In genomic region chr9:135793221-135794056, GRCh38 we compare ENCODE assay signal across 35 cellular contexts.
"Had no signal": no experiment of that assay in that cellular context is flagged by ENCODE, and none has a peak within 500 bp of the region (broad histone marks: within the 10 kb centered on the region; RNA-seq: fewer than 3 reads in every experiment).

No MANE protein-coding gene starts in this region.

- H3K27ac Mint-ChIP-seq: activated B cell treated with CpG ODN at 0.5 μM for 24 hours; activated CD4-positive, alpha-beta memory T cell treated with anti-CD3 and anti-CD28 coated beads for 36 hours; activated CD4-positive, alpha-beta T cell treated with anti-CD3 and anti-CD28 coated beads for 36 hours; activated CD4-positive, alpha-beta T cell treated with anti-CD3 and anti-CD28 coated beads, Interleukin-2, amount 10 ng/mL, durations not matched to agents 24 days and 14 days; activated CD8-positive, alpha-beta memory T cell treated with anti-CD3 and anti-CD28 coated beads, Interleukin-2, amount 10 ng/mL, durations not matched to agents 7 days and 5 days; activated CD8-positive, alpha-beta T cell treated with anti-CD3 and anti-CD28 coated beads, Interleukin-2, amount 10 ng/mL, durations not matched to agents 7 days and 5 days; activated naive CD4-positive, alpha-beta T cell treated with anti-CD3 and anti-CD28 coated beads for 36 hours; activated naive CD4-positive, alpha-beta T cell treated with anti-CD3 and anti-CD28 coated beads, Interleukin-2, amount 50 U/mL, for 24 hours; activated naive CD8-positive, alpha-beta T cell treated with anti-CD3 and anti-CD28 coated beads for 36 hours; activated naive CD8-positive, alpha-beta T cell treated with anti-CD3 and anti-CD28 coated beads, Interleukin-2, amount 50 U/mL, for 24 hours; activated T-helper 1 cell treated with anti-CD3 and anti-CD28 coated beads, Interleukin-12 subunit alpha, Interleukin-12 subunit beta, Interleukin-2, Interleukin-4 antibody, amounts not matched to agents 30 ng/mL and 10 ng/mL and 1 ng/mL, durations not matched to agents 14 hours and 24 hours and 36 hours; activated T-helper 2 cell treated with anti-CD3 and anti-CD28 coated beads, Interferon-gamma antibody, Interleukin-2, Interleukin-4, amounts not matched to agents 10 μg/mL and 5 μg/mL and 100 μg/mL, durations not matched to agents 14 hours and 24 hours and 36 hours; effector memory CD8-positive, alpha-beta T cell; T-helper 17 cell; T-helper 2 cell treated with Interferon-gamma antibody and Interleukin-4, amounts not matched to agents 5 μg/mL and 100 μg/mL, for 36 hours had no signal

- ATAC-seq: activated CD4-positive, alpha-beta T cell treated with anti-CD3 and anti-CD28 coated beads for 36 hours; activated CD8-positive, alpha-beta memory T cell treated with anti-CD3 and anti-CD28 coated beads, Interleukin-2, amount 10 ng/mL, durations not matched to agents 7 days and 5 days; activated CD8-positive, alpha-beta T cell treated with anti-CD3 and anti-CD28 coated beads, Interleukin-2, amount 10 ng/mL, durations not matched to agents 7 days and 5 days; activated naive CD8-positive, alpha-beta T cell treated with anti-CD3 and anti-CD28 coated beads, Interleukin-2, amount 50 U/mL, for 24 hours; body of pancreas; effector memory CD8-positive, alpha-beta T cell; foreskin keratinocyte; gastrocnemius medialis; T-helper 17 cell had no signal

- H3K4me3 ChIP-seq: adrenal gland, body of pancreas, esophagus muscularis mucosa, gastrocnemius medialis had no signal

- H3K4me1 ChIP-seq: adrenal gland, body of pancreas, foreskin keratinocyte had no signal

- H3K9me3 ChIP-seq: adrenal gland, body of pancreas, esophagus muscularis mucosa, gastrocnemius medialis had no signal

- H3K9me3 Mint-ChIP-seq: activated B cell treated with CpG ODN at 0.5 μM for 24 hours; activated CD4-positive, alpha-beta memory T cell treated with anti-CD3 and anti-CD28 coated beads for 36 hours; activated CD4-positive, alpha-beta T cell treated with anti-CD3 and anti-CD28 coated beads, Interleukin-2, amount 10 ng/mL, durations not matched to agents 24 days and 14 days; activated naive CD4-positive, alpha-beta T cell treated with anti-CD3 and anti-CD28 coated beads for 36 hours; activated naive CD4-positive, alpha-beta T cell treated with anti-CD3 and anti-CD28 coated beads, Interleukin-2, amount 50 U/mL, for 24 hours; activated naive CD8-positive, alpha-beta T cell treated with anti-CD3 and anti-CD28 coated beads for 36 hours; activated naive CD8-positive, alpha-beta T cell treated with anti-CD3 and anti-CD28 coated beads, Interleukin-2, amount 50 U/mL, for 24 hours; activated T-helper 1 cell treated with anti-CD3 and anti-CD28 coated beads, Interleukin-12 subunit alpha, Interleukin-12 subunit beta, Interleukin-2, Interleukin-4 antibody, amounts not matched to agents 30 ng/mL and 10 ng/mL and 1 ng/mL, durations not matched to agents 14 hours and 24 hours and 36 hours; activated T-helper 2 cell treated with anti-CD3 and anti-CD28 coated beads, Interferon-gamma antibody, Interleukin-2, Interleukin-4, amounts not matched to agents 10 μg/mL and 5 μg/mL and 100 μg/mL, durations not matched to agents 14 hours and 24 hours and 36 hours; effector memory CD8-positive, alpha-beta T cell; T-helper 2 cell treated with Interferon-gamma antibody and Interleukin-4, amounts not matched to agents 5 μg/mL and 100 μg/mL, for 36 hours had no signal

- H3K27me3 ChIP-seq: body of pancreas, foreskin keratinocyte had no signal

- H3K4me1 Mint-ChIP-seq: activated B cell treated with CpG ODN at 0.5 μM for 24 hours; activated CD4-positive, alpha-beta T cell treated with anti-CD3 and anti-CD28 coated beads for 36 hours; activated CD4-positive, alpha-beta T cell treated with anti-CD3 and anti-CD28 coated beads, Interleukin-2, amount 10 ng/mL, durations not matched to agents 24 days and 14 days; activated CD8-positive, alpha-beta memory T cell treated with anti-CD3 and anti-CD28 coated beads, Interleukin-2, amount 10 ng/mL, durations not matched to agents 7 days and 5 days; activated naive CD4-positive, alpha-beta T cell treated with anti-CD3 and anti-CD28 coated beads, Interleukin-2, amount 50 U/mL, for 24 hours; activated naive CD8-positive, alpha-beta T cell treated with anti-CD3 and anti-CD28 coated beads for 36 hours; activated naive CD8-positive, alpha-beta T cell treated with anti-CD3 and anti-CD28 coated beads, Interleukin-2, amount 50 U/mL, for 24 hours had no signal

- H3K36me3 Mint-ChIP-seq: activated CD4-positive, alpha-beta memory T cell treated with anti-CD3 and anti-CD28 coated beads for 36 hours; activated CD8-positive, alpha-beta memory T cell treated with anti-CD3 and anti-CD28 coated beads, Interleukin-2, amount 10 ng/mL, durations not matched to agents 7 days and 5 days; activated naive CD4-positive, alpha-beta T cell treated with anti-CD3 and anti-CD28 coated beads, Interleukin-2, amount 50 U/mL, for 24 hours; activated naive CD8-positive, alpha-beta T cell treated with anti-CD3 and anti-CD28 coated beads for 36 hours had no signal

- H3K27me3 Mint-ChIP-seq: activated CD4-positive, alpha-beta memory T cell treated with anti-CD3 and anti-CD28 coated beads for 36 hours; activated CD4-positive, alpha-beta T cell treated with anti-CD3 and anti-CD28 coated beads for 36 hours; activated CD4-positive, alpha-beta T cell treated with anti-CD3 and anti-CD28 coated beads, Interleukin-2, amount 10 ng/mL, durations not matched to agents 24 days and 14 days; activated CD8-positive, alpha-beta memory T cell treated with anti-CD3 and anti-CD28 coated beads, Interleukin-2, amount 10 ng/mL, durations not matched to agents 7 days and 5 days; activated naive CD4-positive, alpha-beta T cell treated with anti-CD3 and anti-CD28 coated beads, Interleukin-2, amount 50 U/mL, for 24 hours; activated naive CD8-positive, alpha-beta T cell treated with anti-CD3 and anti-CD28 coated beads for 36 hours; T-helper 17 cell had no signal

- H3K36me3 ChIP-seq: adrenal gland, esophagus muscularis mucosa, gastrocnemius medialis, WERI-Rb-1 had no signal

- DNase-seq: activated B cell treated with CpG ODN at 0.5 μM for 24 hours; activated CD4-positive, alpha-beta memory T cell treated with anti-CD3 and anti-CD28 coated beads for 36 hours; activated CD4-positive, alpha-beta T cell treated with anti-CD3 and anti-CD28 coated beads for 36 hours; activated CD4-positive, alpha-beta T cell treated with anti-CD3 and anti-CD28 coated beads, Interleukin-2, amount 10 ng/mL, durations not matched to agents 24 days and 14 days; activated CD4-positive, CD25-positive, alpha-beta regulatory T cell treated with anti-CD3 and anti-CD28 coated beads, Interleukin-2, amount 50 U/mL, for 72 hours; activated CD8-positive, alpha-beta memory T cell treated with anti-CD3 and anti-CD28 coated beads, Interleukin-2, amount 10 ng/mL, durations not matched to agents 7 days and 5 days; activated CD8-positive, alpha-beta memory T cell treated with anti-CD3 and anti-CD28 coated beads, Interleukin-2, amount 50 U/mL, for 4 hours; activated CD8-positive, alpha-beta T cell treated with anti-CD3 and anti-CD28 coated beads, Interleukin-2, amount 10 ng/mL, durations not matched to agents 7 days and 5 days; activated effector memory CD4-positive, alpha-beta T cell treated with anti-CD3 and anti-CD28 coated beads, Interleukin-2, amount 50 U/mL, for 16 hours; activated naive CD4-positive, alpha-beta T cell treated with anti-CD3 and anti-CD28 coated beads for 36 hours; activated naive CD8-positive, alpha-beta T cell treated with anti-CD3 and anti-CD28 coated beads for 36 hours; activated naive CD8-positive, alpha-beta T cell treated with anti-CD3 and anti-CD28 coated beads, Interleukin-2, amount 50 U/mL, for 24 hours; activated T-cell treated with anti-CD3 and anti-CD28 coated beads, Interleukin-2, amount 50 U/mL, for 1 hour; activated T-cell treated with anti-CD3 and anti-CD28 coated beads, Interleukin-2, amount 50 U/mL, for 48 hours; adrenal gland; amygdala; aorta; body of pancreas; caudate nucleus; cortex of kidney; dermis blood vessel endothelial cell; effector CD4-positive, alpha-beta T cell; effector memory CD8-positive, alpha-beta T cell; erythroblast; foreskin keratinocyte; gastrocnemius medialis; T-helper 1 cell; T-helper 17 cell; T1000; WERI-Rb-1 had no signal

- H3K27ac ChIP-seq: adrenal gland, body of pancreas, esophagus muscularis mucosa, foreskin keratinocyte, gastrocnemius medialis had no signal

- H3K4me3 Mint-ChIP-seq: activated B cell treated with CpG ODN at 0.5 μM for 24 hours; activated CD4-positive, alpha-beta memory T cell treated with anti-CD3 and anti-CD28 coated beads for 36 hours; activated CD4-positive, alpha-beta T cell treated with anti-CD3 and anti-CD28 coated beads for 36 hours; activated CD4-positive, alpha-beta T cell treated with anti-CD3 and anti-CD28 coated beads, Interleukin-2, amount 10 ng/mL, durations not matched to agents 24 days and 14 days; activated CD8-positive, alpha-beta memory T cell treated with anti-CD3 and anti-CD28 coated beads, Interleukin-2, amount 10 ng/mL, durations not matched to agents 7 days and 5 days; activated CD8-positive, alpha-beta T cell treated with anti-CD3 and anti-CD28 coated beads, Interleukin-2, amount 10 ng/mL, durations not matched to agents 7 days and 5 days; activated naive CD4-positive, alpha-beta T cell treated with anti-CD3 and anti-CD28 coated beads for 36 hours; activated naive CD4-positive, alpha-beta T cell treated with anti-CD3 and anti-CD28 coated beads, Interleukin-2, amount 50 U/mL, for 24 hours; activated naive CD8-positive, alpha-beta T cell treated with anti-CD3 and anti-CD28 coated beads for 36 hours; activated naive CD8-positive, alpha-beta T cell treated with anti-CD3 and anti-CD28 coated beads, Interleukin-2, amount 50 U/mL, for 24 hours; activated T-helper 1 cell treated with anti-CD3 and anti-CD28 coated beads, Interleukin-12 subunit alpha, Interleukin-12 subunit beta, Interleukin-2, Interleukin-4 antibody, amounts not matched to agents 30 ng/mL and 10 ng/mL and 1 ng/mL, durations not matched to agents 14 hours and 24 hours and 36 hours; effector memory CD8-positive, alpha-beta T cell; T-helper 17 cell; T-helper 2 cell treated with Interferon-gamma antibody and Interleukin-4, amounts not matched to agents 5 μg/mL and 100 μg/mL, for 36 hours had no signal
